Comparison of ENCODE assay signal across 29 cellular contexts in the genomic region with DNA sequence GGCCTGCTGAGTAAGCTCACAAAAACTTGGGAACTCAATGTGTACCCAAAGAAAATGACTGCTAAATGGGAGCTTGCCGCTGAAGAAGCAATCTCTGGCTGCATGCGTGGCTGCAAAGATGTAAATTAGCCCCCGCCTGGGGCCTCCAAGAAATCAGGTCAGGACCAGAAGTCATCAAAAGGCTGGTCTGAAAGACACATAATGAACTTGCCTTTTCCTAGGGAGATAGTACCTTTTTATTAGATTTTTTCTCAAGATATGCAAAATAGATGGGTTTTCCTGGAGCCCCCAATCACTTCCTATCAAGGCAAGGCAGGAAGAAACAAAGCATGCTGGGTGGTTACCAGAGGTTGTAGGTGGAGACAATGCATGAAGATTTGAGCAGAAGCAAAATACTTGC.
"Had no signal": no experiment of that assay in that cellular context is flagged by ENCODE, and none has a peak within 500 bp of the region (broad histone marks: within the 10 kb centered on the region; RNA-seq: fewer than 3 reads in every experiment).

No MANE protein-coding gene starts in this region.

- H3K27me3 ChIP-seq: adrenal gland, body of pancreas, esophagus muscularis mucosa, foreskin keratinocyte, gastrocnemius medialis, heart right ventricle had no signal

- H3K27ac ChIP-seq: adrenal gland, body of pancreas, esophagus muscularis mucosa, foreskin keratinocyte, gastrocnemius medialis, heart right ventricle had no signal

- H3K4me1 ChIP-seq: adrenal gland, body of pancreas, foreskin keratinocyte had no signal

- H3K36me3 ChIP-seq: adrenal gland, esophagus muscularis mucosa, gastrocnemius medialis, heart right ventricle had no signal

- H3K4me3 ChIP-seq: adrenal gland, body of pancreas, esophagus muscularis mucosa, gastrocnemius medialis, heart right ventricle had no signal

- ATAC-seq: activated CD4-positive, alpha-beta T cell treated with anti-CD3 and anti-CD28 coated beads for 36 hours; activated CD8-positive, alpha-beta memory T cell treated with anti-CD3 and anti-CD28 coated beads, Interleukin-2, amount 10 ng/mL, durations not matched to agents 7 days and 5 days; activated CD8-positive, alpha-beta T cell treated with anti-CD3 and anti-CD28 coated beads, Interleukin-2, amount 10 ng/mL, durations not matched to agents 7 days and 5 days; activated naive CD8-positive, alpha-beta T cell treated with anti-CD3 and anti-CD28 coated beads, Interleukin-2, amount 50 U/mL, for 24 hours; body of pancreas; effector memory CD8-positive, alpha-beta T cell; foreskin keratinocyte; gastrocnemius medialis; heart right ventricle had no signal

- H3K9me3 ChIP-seq: adrenal gland, body of pancreas, esophagus muscularis mucosa, gastrocnemius medialis, heart right ventricle had no signal

- DNase-seq: activated CD4-positive, alpha-beta memory T cell treated with anti-CD3 and anti-CD28 coated beads for 36 hours; activated CD4-positive, alpha-beta T cell treated with anti-CD3 and anti-CD28 coated beads for 36 hours; activated CD4-positive, alpha-beta T cell treated with anti-CD3 and anti-CD28 coated beads, Interleukin-2, amount 10 ng/mL, durations not matched to agents 24 days and 14 days; activated CD4-positive, CD25-positive, alpha-beta regulatory T cell; activated CD4-positive, CD25-positive, alpha-beta regulatory T cell treated with anti-CD3 and anti-CD28 coated beads, Interleukin-2, amount 50 U/mL, for 72 hours; activated CD8-positive, alpha-beta memory T cell treated with anti-CD3 and anti-CD28 coated beads, Interleukin-2, amount 10 ng/mL, durations not matched to agents 7 days and 5 days; activated CD8-positive, alpha-beta memory T cell treated with anti-CD3 and anti-CD28 coated beads, Interleukin-2, amount 50 U/mL, for 4 hours; activated CD8-positive, alpha-beta T cell treated with anti-CD3 and anti-CD28 coated beads, Interleukin-2, amount 10 ng/mL, durations not matched to agents 7 days and 5 days; activated effector memory CD4-positive, alpha-beta T cell treated with anti-CD3 and anti-CD28 coated beads, Interleukin-2, amount 50 U/mL, for 16 hours; activated naive CD4-positive, alpha-beta T cell treated with anti-CD3 and anti-CD28 coated beads for 36 hours; activated naive CD8-positive, alpha-beta T cell treated with anti-CD3 and anti-CD28 coated beads for 36 hours; activated naive CD8-positive, alpha-beta T cell treated with anti-CD3 and anti-CD28 coated beads, Interleukin-2, amount 50 U/mL, for 24 hours; activated T-cell treated with anti-CD3 and anti-CD28 coated beads, Interleukin-2, amount 50 U/mL, for 1 hour; activated T-cell treated with anti-CD3 and anti-CD28 coated beads, Interleukin-2, amount 50 U/mL, for 48 hours; amygdala; aorta; body of pancreas; caudate nucleus; cortex of kidney; dermis blood vessel endothelial cell; effector CD4-positive, alpha-beta T cell; effector memory CD8-positive, alpha-beta T cell; erythroblast; foreskin keratinocyte; gastrocnemius medialis; heart right ventricle; T-helper 2 cell had no signal
